30 cellular contexts compared by ENCODE assay signal in genomic region chr19:1658446-1659433, GRCh38. TPM values are rescaled to one million over a fixed set of nuclear protein-coding genes. Genes with fewer than 3 reads are reported as not detected.
DNase-seq lines count a peak whose midpoint lies in the region; TF ChIP-seq lines count a peak whose summit lies in the region.
"Had no signal": no experiment of that assay in that cellular context is flagged by ENCODE, and none has a peak within 500 bp of the region (broad histone marks: within the 10 kb centered on the region; RNA-seq: fewer than 3 reads in every experiment).

No MANE protein-coding gene starts in this region.

- no peak overlapping the region for H3K4me2 ChIP-seq in osteoblast (ENCODE audit: insufficient read depth, low read length)
- H3K4me2 ChIP-seq: SK-N-SH had no signal

- TF ChIP-seq CTCF in HEK293 (tag by site-specific recombination; IDR thresholded peaks at IDR 0.05) (no peak), osteoblast (IDR thresholded peaks at IDR 0.05; ENCODE audit: extremely low read depth, low read depth, low read length) (no peak)

- no peaks in the 10 kb centered on the region for H3K79me2 ChIP-seq in osteoblast (ENCODE audit: insufficient read depth, low read length)

- H3K4me3 ChIP-seq in HEK293 (ENCODE audit: low read depth, low read length) (no peak overlapping the region), osteoblast (ENCODE audit: insufficient read depth, low read length) (no peak overlapping the region)
- H3K4me3 ChIP-seq: prostate gland, right lobe of liver, spleen, tibial artery, vagina had no signal

- H3K4me1 Mint-ChIP-seq in activated CD4-positive, alpha-beta T cell treated with anti-CD3 and anti-CD28 coated beads, Interleukin-2, amount 10 ng/mL, durations not matched to agents 7 days and 5 days, result peaks cover 2% of the 10 kb centered on the region
- H3K4me1 Mint-ChIP-seq: activated T-helper 17 cell treated with anti-CD3 and anti-CD28 coated beads, Interleukin-2, amount 50 U/mL, for 72 hours had no signal

- DNase-seq in activated CD4-positive, alpha-beta T cell treated with anti-CD3 and anti-CD28 coated beads, Interleukin-2, amount 10 ng/mL, durations not matched to agents 7 days and 5 days, result no peak
- DNase-seq in activated CD4-positive, alpha-beta T cell treated with anti-CD3 and anti-CD28 coated beads, Interleukin-2, amount 50 U/mL, for 4 hours, result no peak
- DNase-seq in ecto neural progenitor cell (ENCODE audit: low spot score), result peak; percentile 46
- DNase-seq in osteoblast (ENCODE audit: insufficient read length, low spot score, missing footprints), result peak; percentile 91
- no peak for DNase-seq in EL
- no peak for DNase-seq in NCI-H2196 (lab: John Stamatoyannopoulos, UW; ENCODE audit: unreplicated experiment)
- no peak for DNase-seq in amygdala (lab: John Stamatoyannopoulos, UW)
- DNase-seq: activated CD4-positive, CD25-positive, alpha-beta regulatory T cell treated with anti-CD3 and anti-CD28 coated beads, Interleukin-2, amount 50 U/mL, for 72 hours; activated naive CD4-positive, alpha-beta T cell treated with anti-CD3 and anti-CD28 coated beads, Interleukin-2, amount 50 U/mL, for 16 hours; AML-193; CD8-positive, alpha-beta T cell; DMS153; effector memory CD4-positive, alpha-beta T cell; GDM1; mesenchymal stem cell; NCI-H1092 treated with DMSO at 0.1 percent for 48 hours; NCI-H187; NCI-H524 treated with DMSO at 0.1 percent for 48 hours; NK-92 treated with Interleukin-12 subunit alpha and Interleukin-12 subunit beta, amount 100 ng/mL, for 24 hours; nucleus accumbens; SK-N-SH; spleen; tibial artery had no signal

- POLR2A ChIA-PET in activated CD4-positive, alpha-beta T cell treated with anti-CD3 and anti-CD28 coated beads, Interleukin-2, amount 10 ng/mL, durations not matched to agents 7 days and 5 days (lab: Charles Lee), result no interaction called here
- POLR2A ChIA-PET in HEK293 (lab: Yijun Ruan, JAX), result no interaction called here

- no peak overlapping the region for H2AFZ ChIP-seq in osteoblast (ENCODE audit: low read length)

- H3K27me3 Mint-ChIP-seq in activated CD4-positive, alpha-beta T cell treated with anti-CD3 and anti-CD28 coated beads, Interleukin-2, amount 10 ng/mL, durations not matched to agents 7 days and 5 days, result no peaks in the 10 kb centered on the region
- H3K27me3 Mint-ChIP-seq: IgD-negative memory B cell had no signal

- H3K4me1 ChIP-seq in HEK293 (ENCODE audit: control insufficient read depth, insufficient read depth, low read length) (no peaks in the 10 kb centered on the region), osteoblast (ENCODE audit: insufficient read depth, low read length) (peaks cover 8% of the 10 kb centered on the region)
- H3K4me1 ChIP-seq: prostate gland, right lobe of liver had no signal

- H3K27me3 ChIP-seq in osteoblast (ENCODE audit: insufficient read depth, low read length), result no peaks in the 10 kb centered on the region
- H3K27me3 ChIP-seq: right lobe of liver, vagina had no signal

- no peaks in the 10 kb centered on the region for H4K20me1 ChIP-seq in osteoblast (ENCODE audit: insufficient read depth, low read length)

- H3K36me3 ChIP-seq in HEK293 (ENCODE audit: control insufficient read depth in 2 of 2, insufficient read depth in 1 of 2, low read length in 2 of 2), result no peaks in the 10 kb centered on the region
- H3K36me3 ChIP-seq in osteoblast (ENCODE audit: insufficient read depth, low read length), result no peaks in the 10 kb centered on the region
- H3K36me3 ChIP-seq: prostate gland, right lobe of liver, spleen, tibial artery, vagina had no signal

- no peaks in the 10 kb centered on the region for H3K36me3 Mint-ChIP-seq in activated CD4-positive, alpha-beta T cell treated with anti-CD3 and anti-CD28 coated beads, Interleukin-2, amount 10 ng/mL, durations not matched to agents 7 days and 5 days (ENCODE audit: low read depth)
- H3K36me3 Mint-ChIP-seq: CD8-positive, alpha-beta T cell; IgD-negative memory B cell had no signal

- CTCF ChIA-PET in activated CD4-positive, alpha-beta T cell treated with anti-CD3 and anti-CD28 coated beads, Interleukin-2, amount 10 ng/mL, durations not matched to agents 7 days and 5 days (lab: Charles Lee), result no interaction called here
- CTCF ChIA-PET in HEK293 (lab: Yijun Ruan, JAX), result interaction anchor here (0.6 to 2.2 kb wide), 3 partner anchors 14 to 137 kb away, joined by 3 to 9 read pairs (median 4); no protein-coding TSS in a partner anchor

- H3K9me3 ChIP-seq in HEK293 (ENCODE audit: control insufficient read depth, insufficient read depth, low read depth, low read length) (no peaks in the 10 kb centered on the region), osteoblast (ENCODE audit: low read depth, low read length) (no peaks in the 10 kb centered on the region)
- H3K9me3 ChIP-seq: prostate gland, right lobe of liver, SK-N-SH, tibial artery, vagina had no signal

- H3K27ac ChIP-seq in HEK293 (ENCODE audit: extremely low read depth, low read depth, low read length) (no peak overlapping the region), osteoblast (ENCODE audit: low read depth, low read length) (no peak overlapping the region)
- H3K27ac ChIP-seq: prostate gland, right lobe of liver, spleen, tibial artery, vagina had no signal

- H3K4me3 Mint-ChIP-seq in activated CD4-positive, alpha-beta T cell treated with anti-CD3 and anti-CD28 coated beads, Interleukin-2, amount 10 ng/mL, durations not matched to agents 7 days and 5 days, result no peak overlapping the region
- H3K4me3 Mint-ChIP-seq: activated T-helper 17 cell treated with anti-CD3 and anti-CD28 coated beads, Interleukin-2, amount 50 U/mL, for 72 hours; CD8-positive, alpha-beta T cell; T-helper 1 cell treated with Interleukin-12 subunit alpha and Interleukin-12 subunit beta and Interleukin-4 antibody, amounts not matched to agents 30 μg/mL and 1 μg/mL, for 36 hours had no signal

- H3K9me3 Mint-ChIP-seq in activated CD4-positive, alpha-beta T cell treated with anti-CD3 and anti-CD28 coated beads, Interleukin-2, amount 10 ng/mL, durations not matched to agents 7 days and 5 days, result no peaks in the 10 kb centered on the region
- H3K9me3 Mint-ChIP-seq: activated T-helper 17 cell treated with anti-CD3 and anti-CD28 coated beads, Interleukin-2, amount 50 U/mL, for 72 hours; CD8-positive, alpha-beta T cell; T-helper 1 cell treated with Interleukin-12 subunit alpha and Interleukin-12 subunit beta and Interleukin-4 antibody, amounts not matched to agents 30 μg/mL and 1 μg/mL, for 36 hours had no signal

- peak overlapping the region; percentile 54 for H3K27ac Mint-ChIP-seq in activated CD4-positive, alpha-beta T cell treated with anti-CD3 and anti-CD28 coated beads, Interleukin-2, amount 10 ng/mL, durations not matched to agents 7 days and 5 days
- H3K27ac Mint-ChIP-seq: activated T-helper 17 cell treated with anti-CD3 and anti-CD28 coated beads, Interleukin-2, amount 50 U/mL, for 72 hours; CD8-positive, alpha-beta T cell; T-helper 1 cell treated with Interleukin-12 subunit alpha and Interleukin-12 subunit beta and Interleukin-4 antibody, amounts not matched to agents 30 μg/mL and 1 μg/mL, for 36 hours had no signal

TF ChIP-seq in HEK293, 187 proteins besides CTCF, POLR2A, EP300 and RAD21:
- 0 out of 2 replicates have a peak, but pooled peaks have one; percentile 32 for TF ChIP-seq SP2 (tag by site-specific recombination; IDR thresholded peaks at IDR 0.05)
- TF ChIP-seq PATZ1 (tag by site-specific recombination; IDR thresholded peaks at IDR 0.05), result 0 out of 2 replicates have a peak, but pooled peaks have one; percentile 18
- peak; percentile 53; the same call in 1 of the 2 replicates for TF ChIP-seq ZBTB48 (tag by site-specific recombination; IDR thresholded peaks at IDR 0.05)
- TF ChIP-seq ZFHX2 (tag by site-specific recombination; conservative IDR thresholded peaks at IDR 0.05), result 0 out of 2 replicates have a peak, but pooled peaks have one; percentile 27
- no peak for TF ChIP-seq ZBTB8A (tag by site-specific recombination; IDR thresholded peaks at IDR 0.05)

RNA-seq across cellular contexts. Expression of gene TCF3, which starts 6.3 kb away (rescaled TPM):
- 10 to 100 TPM; 84.5 to 85.9 TPM for total RNA-seq in activated CD4-positive, alpha-beta T cell treated with anti-CD3 and anti-CD28 coated beads, Interleukin-2, amount 10 ng/mL, durations not matched to agents 7 days and 5 days
- total RNA-seq in osteoblast, result 46.6 and 55.0 TPM in 2 replicates

RNA-seq across cellular contexts. Expression of gene UQCR11, which starts 53.5 kb away (rescaled TPM):
- 100 to 1,000 TPM; 144 to 184 TPM for total RNA-seq in activated CD4-positive, alpha-beta T cell treated with anti-CD3 and anti-CD28 coated beads, Interleukin-2, amount 10 ng/mL, durations not matched to agents 7 days and 5 days
- total RNA-seq in osteoblast, result 37.4 and 39.4 TPM in 2 replicates

Comparison
In these comparisons a context has a peak if more than half of its experiments do, and no peak if none do; other contexts are left out.
1. DNase-seq: peak in ecto neural progenitor cell (single experiment) and osteoblast (single experiment); none in activated CD4-positive, alpha-beta T cell treated with anti-CD3 and anti-CD28 coated beads, Interleukin-2, amount 10 ng/mL, durations not matched to agents 7 days and 5 days (single experiment), activated CD4-positive, alpha-beta T cell treated with anti-CD3 and anti-CD28 coated beads, Interleukin-2, amount 50 U/mL, for 4 hours (0 of 2), EL (single experiment), NCI-H2196 (single experiment) and amygdala (0 of 56).